ENCODE assay signal across 4 cellular contexts in the genomic region with DNA sequence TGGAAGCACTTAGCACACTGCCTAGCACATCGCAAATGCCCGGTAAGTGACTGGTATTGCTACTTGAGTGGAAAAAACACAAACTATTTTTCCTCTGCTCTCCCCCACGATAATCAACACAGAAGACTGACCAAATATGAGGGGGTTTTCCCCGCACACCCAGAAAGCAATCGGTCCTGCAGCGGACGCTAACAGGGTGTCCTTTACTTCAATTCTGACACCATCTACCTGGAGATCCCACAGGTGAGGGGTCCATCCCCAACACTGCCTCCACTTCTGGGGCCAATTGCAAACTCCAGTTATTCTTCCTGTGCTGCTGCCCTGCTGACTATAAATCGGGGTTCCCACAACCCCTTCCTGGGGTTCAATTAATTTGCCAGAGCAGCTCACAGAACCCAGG.
"Had no signal": no experiment of that assay in that cellular context is flagged by ENCODE, and none has a peak within 500 bp of the region (broad histone marks: within the 10 kb centered on the region; RNA-seq: fewer than 3 reads in every experiment).

No MANE protein-coding gene starts in this region.

- H3K4me3 ChIP-seq: GM23338 had no signal

- H3K9me3 Mint-ChIP-seq: GM23338, H9 had no signal

- DNase-seq: H9, HCEC 1CT, IMR-90 had no signal

- H3K4me3 Mint-ChIP-seq: GM23338, H9 had no signal

- H3K4me1 Mint-ChIP-seq: GM23338 had no signal

- H3K27ac Mint-ChIP-seq: GM23338 had no signal
